In genomic region chr2:61950133-61950560, GRCh38 we compare ENCODE assay signal across 24 cellular contexts. TPM values are rescaled to one million over a fixed set of nuclear protein-coding genes. Genes with fewer than 3 reads are reported as not detected.
A peak's percentile ranks its signal among the peaks of the same experiment; 100 is the strongest.
DNase-seq lines count a peak whose midpoint lies in the region; ATAC-seq and TF ChIP-seq lines count a peak whose summit lies in the region.
"Had no signal": no experiment of that assay in that cellular context is flagged by ENCODE, and none has a peak within 500 bp of the region (broad histone marks: within the 10 kb centered on the region; RNA-seq: fewer than 3 reads in every experiment).

No MANE protein-coding gene starts in this region.

- H3K27me3 ChIP-seq in Caco-2 (replicated peaks; ENCODE audit: control insufficient read depth, insufficient read depth, low read length): no peaks in the 10 kb centered on the region
- no peaks in the 10 kb centered on the region for H3K27me3 ChIP-seq in foreskin keratinocyte
- no peaks in the 10 kb centered on the region for H3K27me3 ChIP-seq in prostate gland (replicated peaks; ENCODE audit: insufficient read depth)
- H3K27me3 ChIP-seq: hepatocyte, upper lobe of right lung had no signal

- H3K27ac Mint-ChIP-seq in Caco-2 (ENCODE audit: unreplicated experiment) (peak overlapping the region; percentile 73), type B pancreatic cell (no peak overlapping the region)
- H3K27ac Mint-ChIP-seq: activated naive CD8-positive, alpha-beta T cell; activated T-cell treated with anti-CD3 and anti-CD28 coated beads, Interleukin-2, amount 50 U/mL, for 72 hours; CD4-positive, alpha-beta memory T cell; stimulated activated memory B cell treated with anti-CD40 and anti-IgM and Interleukin-4, amounts not matched to agents 10 μg/mL and 1 μg/mL and 100 μg/mL, for 72 hours had no signal

- H3K36me3 Mint-ChIP-seq in Caco-2 (ENCODE audit: insufficient read depth, unreplicated experiment) (peaks cover 9% of the 10 kb centered on the region), type B pancreatic cell (peaks cover 12% of the 10 kb centered on the region)

- TF ChIP-seq POLR2A in prostate gland (IDR thresholded peaks at IDR 0.05): no peak

- CTCF ChIA-PET in Caco-2 (lab: Charles Lee): no interaction called here

- POLR2A ChIA-PET in Caco-2 (lab: Charles Lee): no interaction called here

- ATAC-seq in foreskin keratinocyte: peak; percentile 62
- no peak for ATAC-seq in HG03342 (IDR thresholded peaks at IDR 0.05; ENCODE audit: unreplicated experiment)
- ATAC-seq: activated T-cell treated with anti-CD3 and anti-CD28 coated beads, Interleukin-2, amount 50 U/mL, for 72 hours; mucosa of descending colon; Panc1; stimulated activated memory B cell treated with anti-CD40 and anti-IgM and Interleukin-4, amounts not matched to agents 10 μg/mL and 1 μg/mL and 100 μg/mL, for 72 hours had no signal

- WGBS in prostate gland: 14% methylated on average over 2 of the region's 2 CpGs

- H3K4me3 Mint-ChIP-seq in Caco-2 (ENCODE audit: unreplicated experiment): no peak overlapping the region
- H3K4me3 Mint-ChIP-seq in type B pancreatic cell: no peak overlapping the region
- H3K4me3 Mint-ChIP-seq: activated naive CD8-positive, alpha-beta T cell; activated T-cell treated with anti-CD3 and anti-CD28 coated beads, Interleukin-2, amount 50 U/mL, for 72 hours; CD4-positive, alpha-beta memory T cell; stimulated activated memory B cell treated with anti-CD40 and anti-IgM and Interleukin-4, amounts not matched to agents 10 μg/mL and 1 μg/mL and 100 μg/mL, for 72 hours had no signal

- H3K36me3 ChIP-seq in Caco-2 (ENCODE audit: control insufficient read depth, insufficient read depth, low read length): no peaks in the 10 kb centered on the region
- no peaks in the 10 kb centered on the region for H3K36me3 ChIP-seq in prostate gland
- H3K36me3 ChIP-seq: upper lobe of right lung had no signal

- H3K27ac ChIP-seq in VCaP (peak overlapping the region; percentile 63), foreskin keratinocyte (no peak overlapping the region), prostate gland (peak overlapping the region; percentile 35 to 64)
- H3K27ac ChIP-seq: hepatocyte, SK-N-MC, upper lobe of right lung had no signal

- intact Hi-C loops in Caco-2 (cut with micrococcal nuclease; ENCODE audit: unreplicated experiment): no loop called here
- intact Hi-C loops in prostate gland (cut with DNase I): no loop called here

- H3K4me1 ChIP-seq in Caco-2: peaks cover 60% of the 10 kb centered on the region
- peaks cover 15% of the 10 kb centered on the region for H3K4me1 ChIP-seq in foreskin keratinocyte
- peaks cover 9% of the 10 kb centered on the region for H3K4me1 ChIP-seq in prostate gland (replicated peaks)

- H3K4me1 Mint-ChIP-seq in Caco-2 (ENCODE audit: low read depth, unreplicated experiment): peaks cover 38% of the 10 kb centered on the region
- H3K4me1 Mint-ChIP-seq in type B pancreatic cell (ENCODE audit: unreplicated experiment): peaks cover 28% of the 10 kb centered on the region

- TF ChIP-seq CTCF in Caco-2 (IDR thresholded peaks at IDR 0.05; ENCODE audit: insufficient read depth in 1 of 2, low read depth in 1 of 2, low read length in 1 of 2, severe bottlenecking in 1 of 2, unreplicated experiment in 1 of 2) (no peak), VCaP (conservative IDR thresholded peaks at IDR 0.05) (no peak), foreskin keratinocyte (conservative IDR thresholded peaks at IDR 0.05) (no peak), prostate gland (IDR thresholded peaks at IDR 0.05) (no peak), type B pancreatic cell (conservative IDR thresholded peaks at IDR 0.05) (no peak)

- H3K27me3 Mint-ChIP-seq in Caco-2 (ENCODE audit: insufficient read depth, unreplicated experiment) (no peaks in the 10 kb centered on the region), type B pancreatic cell (no peaks in the 10 kb centered on the region)
- H3K27me3 Mint-ChIP-seq: activated naive CD8-positive, alpha-beta T cell; CD4-positive, alpha-beta memory T cell; stimulated activated memory B cell treated with anti-CD40 and anti-IgM and Interleukin-4, amounts not matched to agents 10 μg/mL and 1 μg/mL and 100 μg/mL, for 72 hours had no signal

- peaks cover 20% of the 10 kb centered on the region for H3K9me3 Mint-ChIP-seq in Caco-2 (ENCODE audit: unreplicated experiment)
- peaks cover 9% of the 10 kb centered on the region for H3K9me3 Mint-ChIP-seq in type B pancreatic cell
- H3K9me3 Mint-ChIP-seq: activated T-cell treated with anti-CD3 and anti-CD28 coated beads, Interleukin-2, amount 50 U/mL, for 72 hours had no signal

- BruUV-seq in Caco-2 (replicated peaks; lab: Mats Ljungman, UMichigan): no TSS peak

- H3K4me3 ChIP-seq in Caco-2 (ENCODE audit: low read depth, low read length): no peak overlapping the region
- H3K4me3 ChIP-seq in prostate gland: no peak overlapping the region
- H3K4me3 ChIP-seq: hepatocyte, mucosa of descending colon, SK-N-MC, upper lobe of right lung had no signal

- peaks cover 16% of the 10 kb centered on the region; the same call in 1 of the 2 replicates for H3K9me3 ChIP-seq in Caco-2
- H3K9me3 ChIP-seq in prostate gland: no peaks in the 10 kb centered on the region
- H3K9me3 ChIP-seq: mucosa of descending colon, upper lobe of right lung had no signal

- DNase-seq in Caco-2 (no peak), foreskin keratinocyte (no peak), prostate gland (ENCODE audit: low spot score) (no peak), midbrain (lab: John Stamatoyannopoulos, UW) (no peak), type B pancreatic cell (ENCODE audit: extremely low spot score, unreplicated experiment) (no peak), NCI-H1436 treated with DMSO at 0.1 percent for 48 hours (lab: John Stamatoyannopoulos, UW) (no peak)
- DNase-seq: activated CD4-positive, CD25-positive, alpha-beta regulatory T cell treated with anti-CD3 and anti-CD28 coated beads, Interleukin-2, amount 50 U/mL, for 72 hours; activated CD8-positive, alpha-beta memory T cell treated with anti-CD3 and anti-CD28 coated beads for 24 hours; activated T-cell treated with anti-CD3 and anti-CD28 coated beads, Interleukin-2, amount 50 U/mL, for 72 hours; caudate nucleus; CD4-positive, alpha-beta memory T cell; KG1; mucosa of descending colon; NCI-H2107; NCI-H526 treated with DMSO at 0.1 percent for 48 hours; T1000; upper lobe of right lung had no signal

RNA-seq across cellular contexts. Expression of gene COMMD1, which starts 44.7 kb away (rescaled TPM):
- total RNA-seq in Caco-2 (2022): 50.0 and 56.7 TPM in 2 replicates
- 33.8 and 35.8 TPM in 2 replicates for total RNA-seq in foreskin keratinocyte
- 63.9 and 68.5 TPM in 2 replicates for polyA plus RNA-seq in foreskin keratinocyte
- 10 to 100 TPM; 41.9 to 63.9 TPM for total RNA-seq in prostate gland
- total RNA-seq in type B pancreatic cell (ENCODE audit: low replicate concordance): 43.6 and 46.8 TPM in 2 replicates
